ENCODE assay signal across 8 cellular contexts in the genomic region with DNA sequence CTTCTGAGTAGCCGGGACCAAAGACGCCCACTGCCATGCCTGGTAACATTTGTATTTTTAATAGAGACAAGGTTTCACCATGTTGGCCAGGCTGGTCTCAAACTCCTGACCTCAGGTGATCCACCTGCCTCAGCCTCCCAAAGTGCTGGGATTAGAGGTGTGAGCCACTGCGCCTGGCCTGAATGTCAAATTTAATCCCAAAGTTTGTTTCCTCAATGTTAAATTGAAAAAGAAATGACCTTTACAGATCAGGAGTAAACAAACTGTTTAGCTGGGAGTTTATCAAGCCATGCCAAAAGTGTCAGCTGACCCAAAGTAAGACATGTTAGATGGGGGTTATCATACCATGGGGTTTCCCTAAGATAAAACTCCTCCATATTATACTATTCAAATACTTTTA. TPM values are rescaled to one million over a fixed set of nuclear protein-coding genes. Genes with fewer than 3 reads are reported as not detected.
A peak's percentile ranks its signal among the peaks of the same experiment; 100 is the strongest.
DNase-seq lines count a peak whose midpoint lies in the region; ATAC-seq, FAIRE-seq and TF ChIP-seq lines count a peak whose summit lies in the region.
"Not testable (repeated sequence)": the region's sequence is repeated elsewhere in the genome, so short reads cannot be mapped to it uniquely, and the experiment has no call there.

No MANE protein-coding gene starts in this region.

- POLR2A ChIA-PET in IMR-90 (lab: Charles Lee; ENCODE audit: unreplicated experiment); HepG2 (lab: Yijun Ruan, JAX): not testable (repeated sequence)

- H3K36me3 ChIP-seq in ACC112 (ENCODE audit: insufficient read depth, low read length) = peaks cover 51% of the 10 kb centered on the region
- peaks cover 60% of the 10 kb centered on the region for H3K36me3 ChIP-seq in GM23248 (ENCODE audit: low read depth)
- H3K36me3 ChIP-seq in IMR-90 (ENCODE audit: control insufficient read depth, insufficient read depth, low read length) = peaks cover 43% of the 10 kb centered on the region
- peaks cover 30 to 47% of the 10 kb centered on the region in 2 experiments for H3K36me3 ChIP-seq in HepG2 (replicated peaks in 1 of 2; ENCODE audit: control insufficient read depth in 1 of 2, insufficient read depth in 2 of 2, low read length in 2 of 2)

- H3K23ac ChIP-seq in IMR-90 (ENCODE audit: low read depth, low read length) = not testable (repeated sequence)

- not testable (repeated sequence) for H4K20me1 ChIP-seq in GM23248 (ENCODE audit: insufficient read depth)
- H4K20me1 ChIP-seq in IMR-90 (ENCODE audit: insufficient read depth, low read length) = peaks cover 18% of the 10 kb centered on the region
- H4K20me1 ChIP-seq in HepG2 (ENCODE audit: insufficient read depth, low read length) = peaks cover 36% of the 10 kb centered on the region

- not testable (repeated sequence) for TF ChIP-seq EP300 in HepG2 (IDR thresholded peaks at IDR 0.05; ENCODE audit: low read depth in 2 of 2, low read length in 2 of 2); HepG2 (CRISPR knock-in tag; IDR thresholded peaks at IDR 0.05; ENCODE audit: borderline replicate concordance)

- H3K4me3 ChIP-seq in ACC112 (ENCODE audit: low read depth, low read length); GM23248; IMR-90 (ENCODE audit: insufficient read depth, low read depth, low read length); astrocyte of the spinal cord (ENCODE audit: low read depth, low read length); HepG2 (replicated peaks in 1 of 3; ENCODE audit: insufficient read depth in 1 of 3, low read depth in 2 of 3, low read length in 3 of 3): not testable (repeated sequence)

- DNase-seq in GM23248 (peak; percentile 39), IMR-90 (peak; percentile 10), astrocyte of the spinal cord (ENCODE audit: low read depth, low spot score) (peak; percentile 15), erythroblast (lab: John Stamatoyannopoulos, UW) (peak; percentile 9 to 33), fibroblast of peridontal ligament (ENCODE audit: extremely low read depth) (peak; percentile 13)
- DNase-seq in HepG2 (ENCODE audit: low spot score); osteocyte (ENCODE audit: extremely low spot score, unreplicated experiment): not testable (repeated sequence)

- intact Hi-C loops in IMR-90 (cut with micrococcal nuclease); HepG2 (cut with micrococcal nuclease; ENCODE audit: unreplicated experiment): not testable (repeated sequence)

- H3F3A ChIP-seq in GM23248 (ENCODE audit: insufficient read depth) = peaks cover 100% of the 10 kb centered on the region

- H2AK9ac ChIP-seq in IMR-90 (replicated peaks; ENCODE audit: low read depth, low read length, poor library complexity) = not testable (repeated sequence)

- peak overlapping the region; percentile 9 for H3K9ac ChIP-seq in GM23248
- H3K9ac ChIP-seq in IMR-90 (ENCODE audit: low read depth, low read length); HepG2 (ENCODE audit: insufficient read depth, low read depth, low read length): not testable (repeated sequence)

- not testable (repeated sequence) for H3K18ac ChIP-seq in IMR-90 (ENCODE audit: low read depth, low read length)

- H3K79me1 ChIP-seq in IMR-90 (ENCODE audit: low read depth in 1 of 2, low read length in 2 of 2) = not testable (repeated sequence)

- not testable (repeated sequence) for H3K27me3 ChIP-seq in ACC112 (ENCODE audit: insufficient read depth, low read length); GM23248 (replicated peaks; ENCODE audit: insufficient read depth); IMR-90 (ENCODE audit: control insufficient read depth, insufficient read depth, low read length); HepG2 (ENCODE audit: control insufficient read depth in 1 of 2, insufficient read depth in 2 of 2, low read length in 2 of 2)

- not testable (repeated sequence) for H3K27me3 Mint-ChIP-seq in osteocyte (ENCODE audit: unreplicated experiment)

- H4K5ac ChIP-seq in IMR-90 (ENCODE audit: low read depth, low read length) = not testable (repeated sequence)

- TF ChIP-seq POLR2A in IMR-90 (IDR thresholded peaks at IDR 0.05; ENCODE audit: low read depth, low read length); erythroblast (IDR thresholded peaks at IDR 0.05; ENCODE audit: low read length): not testable (repeated sequence)
- peak; percentile 27 to 32; a peak in 1 of 4 replicates for TF ChIP-seq POLR2A in HepG2 (IDR thresholded peaks at IDR 0.05; ENCODE audit: insufficient read depth in 1 of 2, low read depth in 2 of 2, low read length in 2 of 2)

- dilution Hi-C loops in IMR-90 (cut with HindIII; ENCODE audit: low sequenced_read_pairs, unreplicated experiment) = not testable (repeated sequence)

- H3K9me3 ChIP-seq in GM23248 (ENCODE audit: low read depth); IMR-90 (ENCODE audit: control insufficient read depth, insufficient read depth, low read length); HepG2 (ENCODE audit: low read length): not testable (repeated sequence)

- not testable (repeated sequence) for H3K9me1 ChIP-seq in IMR-90 (ENCODE audit: insufficient read depth, low read length)

- peaks cover 23% of the 10 kb centered on the region for H3K4me1 Mint-ChIP-seq in osteocyte (ENCODE audit: unreplicated experiment)

- not testable (repeated sequence) for H3K4me2 ChIP-seq in GM23248 (ENCODE audit: unreplicated experiment); IMR-90 (ENCODE audit: low read depth, low read length); HepG2 (ENCODE audit: low read depth, low read length)

- H3K27ac ChIP-seq in ACC112 (ENCODE audit: low read depth, low read length) (peak overlapping the region; percentile 33; the same call in 1 of the 2 replicates), GM23248 (peak overlapping the region; percentile 70)
- not testable (repeated sequence) for H3K27ac ChIP-seq in IMR-90 (ENCODE audit: insufficient read depth, low read length); HepG2 (ENCODE audit: extremely low read length, insufficient read depth, low read length)

- not testable (repeated sequence) for H3K9me3 Mint-ChIP-seq in osteocyte (ENCODE audit: unreplicated experiment)

- H3K4me1 ChIP-seq in ACC112 (ENCODE audit: control insufficient read depth, insufficient read depth, low read length, unreplicated experiment); GM23248 (ENCODE audit: insufficient read depth); IMR-90 (ENCODE audit: control insufficient read depth, insufficient read depth, low read length); HepG2 (ENCODE audit: insufficient read depth, low read length): not testable (repeated sequence)

- 99 to 100% methylated on average over 3 of the region's 3 CpGs for WGBS in GM23248 (ENCODE audit: low coverage in 1 of 2, low lambda C conversion rate in 2 of 2, missing lambda C conversion rate in 2 of 2), 2 experiments
- WGBS in IMR-90 (ENCODE audit: extremely low coverage in 2 of 2, insufficient read length in 1 of 2), 2 experiments = no CpG with 5 or more reads among the region's 3 CpGs
- 100% methylated on average over 3 of the region's 3 CpGs for WGBS in HepG2 (ENCODE audit: low lambda C conversion rate)

- not testable (repeated sequence) for H4K8ac ChIP-seq in IMR-90 (ENCODE audit: low read depth in 2 of 2, low read length in 2 of 2)

- not testable (repeated sequence) for H2BK5ac ChIP-seq in IMR-90 (ENCODE audit: low read depth, low read length, poor library complexity, severe bottlenecking)

- not testable (repeated sequence) for H3K79me2 ChIP-seq in ACC112 (ENCODE audit: control insufficient read depth, insufficient read depth, low read length, unreplicated experiment); GM23248 (ENCODE audit: insufficient read depth); HepG2 (ENCODE audit: insufficient read depth, low read length)

- H3K36me3 Mint-ChIP-seq in osteocyte (ENCODE audit: unreplicated experiment) = peaks cover 57% of the 10 kb centered on the region

- not testable (repeated sequence) for H2BK15ac ChIP-seq in IMR-90 (ENCODE audit: low read depth, low read length)

- not testable (repeated sequence) for H2BK120ac ChIP-seq in IMR-90 (ENCODE audit: low read depth, low read length)

- H4K91ac ChIP-seq in IMR-90 (ENCODE audit: insufficient read depth, low read depth, low read length) = not testable (repeated sequence)

- H3K56ac ChIP-seq in IMR-90 (ENCODE audit: extremely low read depth, insufficient read depth, low read length) = not testable (repeated sequence)

- not testable (repeated sequence) for H2BK20ac ChIP-seq in IMR-90 (ENCODE audit: low read depth, low read length)

- ATAC-seq in IMR-90 (ENCODE audit: low read depth); HepG2: not testable (repeated sequence)

- CTCF ChIA-PET in IMR-90 (lab: Yijun Ruan, JAX) = not testable (repeated sequence)
- CTCF ChIA-PET in HepG2 (lab: Yijun Ruan, JAX; ENCODE audit: low intra/inter-chr PET ratio, low total read pairs) = interaction anchor here (0.7 kb wide), 1 partner anchor 91 kb away, joined by 3 read pairs; no protein-coding TSS in a partner anchor

- H3K4me3 Mint-ChIP-seq in osteocyte (ENCODE audit: unreplicated experiment) = not testable (repeated sequence)

- H3K4ac ChIP-seq in IMR-90 (ENCODE audit: low read depth, low read length) = not testable (repeated sequence)

- not testable (repeated sequence) for TF ChIP-seq RAD21 in IMR-90 (IDR thresholded peaks at IDR 0.05; ENCODE audit: low read length)
- peak; percentile 19; the same call in 1 of the 2 replicates for TF ChIP-seq RAD21 in HepG2 (CRISPR knock-in tag; IDR thresholded peaks at IDR 0.05)

- not testable (repeated sequence) for H3K14ac ChIP-seq in IMR-90 (replicated peaks; ENCODE audit: low read depth, low read length)

- in situ Hi-C loops in GM23248 (cut with MboI); IMR-90 (cut with MboI; ENCODE audit: low sequenced_read_pairs); astrocyte of the spinal cord (cut with HindIII; ENCODE audit: low sequenced_read_pairs); HepG2 (cut with HindIII; ENCODE audit: extremely low pct_ligation_motif_present, low pct_unique_long_range_greater_than_20kb): not testable (repeated sequence)

- H3K9me2 ChIP-seq in GM23248 (ENCODE audit: insufficient read depth) = not testable (repeated sequence)

- FAIRE-seq in HepG2 (lab: Jason Lieb, UNC) = not testable (repeated sequence)

- not testable (repeated sequence) for H2AK5ac ChIP-seq in IMR-90 (ENCODE audit: low read depth, low read length)

- BruUV-seq in IMR-90 (replicated peaks; lab: Mats Ljungman, UMichigan); HepG2 (replicated peaks; lab: Mats Ljungman, UMichigan): not testable (repeated sequence)

- H3K27ac Mint-ChIP-seq in osteocyte (ENCODE audit: unreplicated experiment) = peak overlapping the region; percentile 58

- H2AFZ ChIP-seq in ACC112 (ENCODE audit: low read length, unreplicated experiment); GM23248; IMR-90 (replicated peaks; ENCODE audit: low read length, poor library complexity); HepG2 (ENCODE audit: low read length): not testable (repeated sequence)

- TF ChIP-seq CTCF in IMR-90 (conservative IDR thresholded peaks at IDR 0.05; ENCODE audit: low read depth, low read length); astrocyte of the spinal cord (IDR thresholded peaks at IDR 0.05; ENCODE audit: low read depth, low read length); HepG2 (CRISPR knock-in tag; IDR thresholded peaks at IDR 0.05); osteocyte (IDR thresholded peaks at IDR 0.05): not testable (repeated sequence)

RNA-seq across cellular contexts. Expression of a gene that starts 48.2 kb away (rescaled TPM):
- total RNA-seq in GM23248 (2014; rRNA removed; shearing (Covaris generic)) = 9.4 and 14.4 TPM in 2 replicates
- 61.1 and 68.7 TPM in 2 replicates for polyA plus RNA-seq in GM23248 (2016; fragmentation: Nextera tagmentation; extraction: Ambion mirVana)
- 29.4 and 30.5 TPM in 2 replicates for total RNA-seq in IMR-90 (2012; rRNA removed)
- 96.8 and 101 TPM in 2 replicates for polyA plus RNA-seq in IMR-90 (2012; rRNA removed)
- 29.6 and 76.9 TPM in 2 replicates for polyA plus RNA-seq in IMR-90 (2012; cell fraction: cytosol; rRNA removed)
- 20.5 and 94.2 TPM in 2 replicates for polyA plus RNA-seq in IMR-90 (2012; cell fraction: nucleus; rRNA removed; ENCODE audit: low replicate concordance)
- total RNA-seq in HepG2 (2016; rRNA removed; fragmentation: Illumina TruSeq; extraction: Trizol) = 89.8 and 276 TPM in 2 replicates
- 41.3 and 50.0 TPM in 2 replicates for total RNA-seq in HepG2 (2016; cell fraction: cytosol; rRNA removed; fragmentation: Illumina TruSeq; extraction: Trizol; ENCODE audit: low read depth)
- total RNA-seq in HepG2 (2016; cell fraction: insoluble cytoplasmic fraction; rRNA removed; fragmentation: Illumina TruSeq; extraction: Trizol) = 74.0 and 293 TPM in 2 replicates
- 89.3 and 106 TPM in 2 replicates for total RNA-seq in HepG2 (2016; cell fraction: membrane; rRNA removed; fragmentation: Illumina TruSeq; extraction: Trizol)
- total RNA-seq in HepG2 (2016; cell fraction: nucleus; rRNA removed; fragmentation: Illumina TruSeq; extraction: Trizol) = 158 and 178 TPM in 2 replicates
- 140 and 146 TPM in 2 replicates for polyA plus RNA-seq in HepG2 (2011; rRNA removed)
- 118 and 158 TPM in 2 replicates for polyA plus RNA-seq in HepG2 (2011; cell fraction: cytosol; rRNA removed)
- 146 and 172 TPM in 2 replicates for polyA plus RNA-seq in HepG2 (2011; cell fraction: nucleus; rRNA removed)
- 332 and 337 TPM in 2 replicates for polyA plus RNA-seq in HepG2 (2012)
- polyA plus RNA-seq in HepG2 (2016; cell fraction: cytosol; fragmentation: Illumina TruSeq; extraction: Trizol; ENCODE audit: low read depth) = 84.7 and 87.1 TPM in 2 replicates
- polyA plus RNA-seq in HepG2 (2016; cell fraction: insoluble cytoplasmic fraction; fragmentation: Illumina TruSeq; extraction: Trizol; ENCODE audit: low read depth) = 500 and 505 TPM in 2 replicates
- polyA plus RNA-seq in HepG2 (2016; cell fraction: membrane; fragmentation: Illumina TruSeq; extraction: Trizol; ENCODE audit: low read depth) = 128 and 133 TPM in 2 replicates
- 347 and 358 TPM in 2 replicates for polyA plus RNA-seq in HepG2 (2016; cell fraction: nucleus; fragmentation: Illumina TruSeq; extraction: Trizol; ENCODE audit: insufficient read depth, low read depth)
- 138 and 191 TPM in 2 replicates for polyA minus RNA-seq in HepG2 (2011; rRNA and poly(A)+ RNA removed; ENCODE audit: low replicate concordance)
- 177 and 194 TPM in 2 replicates for polyA minus RNA-seq in HepG2 (2011; cell fraction: cytosol; rRNA and poly(A)+ RNA removed)
- polyA minus RNA-seq in HepG2 (2011; cell fraction: nucleus; rRNA and poly(A)+ RNA removed) = 127 and 162 TPM in 2 replicates
- total RNA-seq in osteocyte = 89.7 and 97.3 TPM in 2 replicates
